Comparison of ENCODE assay signal across 1 cellular context in genomic region chr6:149746147-149746946, GRCh38.
TF ChIP-seq lines count a peak whose summit lies in the region.

NUP43 (minus strand) TSS chr6:149746529; CDS start chr6:149746495, 34 bp downstream.

TF ChIP-seq in liver, 16 proteins besides CTCF, POLR2A, EP300 and RAD21 (continued from another document):
- TF ChIP-seq FOXA1 (IDR thresholded peaks at IDR 0.05) (peak; percentile 28), JUND (IDR thresholded peaks at IDR 0.05) (no peak)
